In genomic region chr2:134401789-134402188, GRCh38 we compare ENCODE assay signal across 2 cellular contexts.
TF ChIP-seq lines count a peak whose summit lies in the region.

No MANE protein-coding gene starts in this region.

TF ChIP-seq in liver, 16 proteins besides CTCF, POLR2A, EP300 and RAD21 (continued from another document):
- no peak for TF ChIP-seq REST (IDR thresholded peaks at IDR 0.05)
- no peak for TF ChIP-seq ZBTB33 (IDR thresholded peaks at IDR 0.05)
- TF ChIP-seq HNF4G (IDR thresholded peaks at IDR 0.05) = no peak
- no peak for TF ChIP-seq ATF3 (IDR thresholded peaks at IDR 0.05)
- no peak for TF ChIP-seq MAX (IDR thresholded peaks at IDR 0.05)
- no peak for TF ChIP-seq SP1 (IDR thresholded peaks at IDR 0.05)
TF ChIP-seq in liver: peak in this region for 0.

TF ChIP-seq in HepG2, 621 proteins besides CTCF, POLR2A, EP300 and RAD21 (continued from another document):
- TF ChIP-seq AKNA (CRISPR knock-in tag; IDR thresholded peaks at IDR 0.05; ENCODE audit: borderline replicate concordance) = no peak
- no peak for TF ChIP-seq FOXK1 (CRISPR knock-in tag; IDR thresholded peaks at IDR 0.05; ENCODE audit: borderline replicate concordance, low read depth)
- TF ChIP-seq ZNF142 (CRISPR knock-in tag; IDR thresholded peaks at IDR 0.05) = no peak
- TF ChIP-seq ESRRA (CRISPR knock-in tag; IDR thresholded peaks at IDR 0.05; ENCODE audit: low read depth) = no peak
- no peak for TF ChIP-seq NPAS2 (CRISPR knock-in tag; IDR thresholded peaks at IDR 0.05; ENCODE audit: borderline replicate concordance)
- TF ChIP-seq ZNF207 (IDR thresholded peaks at IDR 0.05; ENCODE audit: borderline replicate concordance) = no peak
- no peak for TF ChIP-seq ZNF816 (CRISPR knock-in tag; IDR thresholded peaks at IDR 0.05; ENCODE audit: borderline replicate concordance)
- no peak for TF ChIP-seq ZNF18 (CRISPR knock-in tag; IDR thresholded peaks at IDR 0.05; ENCODE audit: insufficient replicate concordance)
- no peak for TF ChIP-seq HNRNPH1 (optimal IDR thresholded peaks at IDR 0.05; ENCODE audit: low read depth, low read length)
